Comparison of ENCODE assay signal across 23 cellular contexts in the genomic region with DNA sequence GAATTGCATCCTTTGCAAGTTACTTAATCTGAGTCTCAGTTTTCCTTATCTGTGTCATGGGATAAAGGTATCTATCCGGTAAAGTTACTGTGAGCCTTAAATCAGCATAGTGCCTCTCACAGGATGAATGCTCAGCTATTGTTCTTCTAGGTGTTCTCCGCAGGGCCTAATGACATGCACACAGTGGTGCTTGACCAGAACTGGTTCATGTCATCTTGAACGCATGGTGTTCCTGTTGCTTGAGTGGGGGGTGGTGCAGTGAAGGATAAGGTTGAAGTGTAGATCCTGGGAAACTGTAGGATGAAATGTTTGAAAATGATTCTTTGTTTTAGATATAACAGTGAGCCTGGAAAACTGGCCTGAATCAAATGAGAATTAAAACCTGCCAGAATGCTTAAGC. TPM values are rescaled to one million over a fixed set of nuclear protein-coding genes. Genes with fewer than 3 reads are reported as not detected.
"Had no signal": no experiment of that assay in that cellular context is flagged by ENCODE, and none has a peak within 500 bp of the region (broad histone marks: within the 10 kb centered on the region; RNA-seq: fewer than 3 reads in every experiment).

No MANE protein-coding gene starts in this region.

- H3K4me2 ChIP-seq: SK-N-SH had no signal

- H3K36me3 ChIP-seq: tibial artery had no signal

- DNase-seq: activated CD4-positive, alpha-beta T cell treated with anti-CD3 and anti-CD28 coated beads, Interleukin-2, amount 10 ng/mL, durations not matched to agents 24 days and 14 days; activated CD4-positive, CD25-positive, alpha-beta regulatory T cell; activated CD8-positive, alpha-beta T cell treated with anti-CD3 and anti-CD28 coated beads, Interleukin-2, amount 10 ng/mL, durations not matched to agents 7 days and 5 days; activated naive CD4-positive, alpha-beta T cell treated with Interleukin-2 at 50 U/mL for 16 hours; activated naive CD8-positive, alpha-beta T cell treated with anti-CD3 and anti-CD28 coated beads, Interleukin-2, amount 10 ng/mL, durations not matched to agents 7 days and 5 days; activated T-cell treated with anti-CD3 and anti-CD28 coated beads, Interleukin-2, amount 50 U/mL, for 24 hours; effector memory CD8-positive, alpha-beta T cell; foreskin melanocyte; SK-N-SH; stimulated activated CD4-positive, alpha-beta T cell treated with anti-CD3 and anti-CD28 coated beads, Interleukin-2, amount 100 ng/mL, for 24 hours; stimulated activated naive CD4-positive, alpha-beta T cell treated with Interleukin-2 at 50 U/mL for 16 hours; tibial artery had no signal

- H3K4me3 ChIP-seq: body of pancreas, lung, tibial artery had no signal

- H3K27ac Mint-ChIP-seq: activated CD4-positive, alpha-beta T cell treated with anti-CD3 and anti-CD28 coated beads, Interleukin-2, amount 10 ng/mL, durations not matched to agents 24 days and 14 days; activated CD8-positive, alpha-beta T cell treated with anti-CD3 and anti-CD28 coated beads, Interleukin-2, amount 10 ng/mL, durations not matched to agents 7 days and 5 days; activated naive CD8-positive, alpha-beta T cell treated with anti-CD3 and anti-CD28 coated beads, Interleukin-2, amount 10 ng/mL, durations not matched to agents 7 days and 5 days; activated T-cell treated with anti-CD3 and anti-CD28 coated beads, Interleukin-2, amount 50 U/mL, for 24 hours; activated T-helper 2 cell treated with anti-CD3 and anti-CD28 coated beads, Interferon-gamma antibody, Interleukin-2, Interleukin-4, amounts not matched to agents 10 μg/mL and 5 μg/mL and 100 μg/mL, durations not matched to agents 14 hours and 24 hours and 36 hours; effector memory CD8-positive, alpha-beta T cell; T-helper 2 cell treated with Interferon-gamma antibody and Interleukin-4, amounts not matched to agents 5 μg/mL and 100 μg/mL, for 36 hours had no signal

- H3K4me3 Mint-ChIP-seq: activated CD4-positive, alpha-beta T cell treated with anti-CD3 and anti-CD28 coated beads, Interleukin-2, amount 10 ng/mL, durations not matched to agents 24 days and 14 days; activated CD8-positive, alpha-beta T cell treated with anti-CD3 and anti-CD28 coated beads, Interleukin-2, amount 10 ng/mL, durations not matched to agents 7 days and 5 days; activated naive CD8-positive, alpha-beta T cell treated with anti-CD3 and anti-CD28 coated beads, Interleukin-2, amount 10 ng/mL, durations not matched to agents 7 days and 5 days; activated T-cell treated with anti-CD3 and anti-CD28 coated beads, Interleukin-2, amount 50 U/mL, for 24 hours; effector memory CD8-positive, alpha-beta T cell; T-helper 2 cell treated with Interferon-gamma antibody and Interleukin-4, amounts not matched to agents 5 μg/mL and 100 μg/mL, for 36 hours had no signal

- FAIRE-seq: keratinocyte, TTC549 had no signal

- H3K9me2 ChIP-seq: SK-N-SH had no signal

- H3K9me3 ChIP-seq: body of pancreas, SK-N-SH, tibial artery had no signal

- H3K9ac ChIP-seq: SK-N-SH had no signal

- H3K9me3 Mint-ChIP-seq: activated CD4-positive, alpha-beta T cell treated with anti-CD3 and anti-CD28 coated beads, Interleukin-2, amount 10 ng/mL, durations not matched to agents 24 days and 14 days; activated naive CD8-positive, alpha-beta T cell treated with anti-CD3 and anti-CD28 coated beads, Interleukin-2, amount 10 ng/mL, durations not matched to agents 7 days and 5 days; activated T-cell treated with anti-CD3 and anti-CD28 coated beads, Interleukin-2, amount 50 U/mL, for 24 hours; activated T-helper 2 cell treated with anti-CD3 and anti-CD28 coated beads, Interferon-gamma antibody, Interleukin-2, Interleukin-4, amounts not matched to agents 10 μg/mL and 5 μg/mL and 100 μg/mL, durations not matched to agents 14 hours and 24 hours and 36 hours; effector memory CD8-positive, alpha-beta T cell; T-helper 2 cell treated with Interferon-gamma antibody and Interleukin-4, amounts not matched to agents 5 μg/mL and 100 μg/mL, for 36 hours had no signal

- H3K36me3 Mint-ChIP-seq: activated naive CD8-positive, alpha-beta T cell treated with anti-CD3 and anti-CD28 coated beads, Interleukin-2, amount 10 ng/mL, durations not matched to agents 7 days and 5 days had no signal

- H3K27ac ChIP-seq: tibial artery had no signal

- ATAC-seq: activated CD8-positive, alpha-beta T cell treated with anti-CD3 and anti-CD28 coated beads, Interleukin-2, amount 10 ng/mL, durations not matched to agents 7 days and 5 days; body of pancreas; effector memory CD8-positive, alpha-beta T cell; left lobe of liver had no signal

- H3K4me1 Mint-ChIP-seq: activated CD4-positive, alpha-beta T cell treated with anti-CD3 and anti-CD28 coated beads, Interleukin-2, amount 10 ng/mL, durations not matched to agents 24 days and 14 days; activated naive CD8-positive, alpha-beta T cell treated with anti-CD3 and anti-CD28 coated beads, Interleukin-2, amount 10 ng/mL, durations not matched to agents 7 days and 5 days had no signal

RNA-seq across cellular contexts. Expression of gene KRT40, which starts 4.0 kb away (rescaled TPM):
- total RNA-seq: activated CD4-positive, alpha-beta T cell treated with anti-CD3 and anti-CD28 coated beads, Interleukin-2, amount 10 ng/mL, durations not matched to agents 24 days and 14 days; activated CD8-positive, alpha-beta T cell treated with anti-CD3 and anti-CD28 coated beads, Interleukin-2, amount 10 ng/mL, durations not matched to agents 7 days and 5 days; activated naive CD8-positive, alpha-beta T cell treated with anti-CD3 and anti-CD28 coated beads, Interleukin-2, amount 10 ng/mL, durations not matched to agents 7 days and 5 days; activated T-helper 2 cell treated with anti-CD3 and anti-CD28 coated beads, Interferon-gamma antibody, Interleukin-2, Interleukin-4, amounts not matched to agents 10 μg/mL and 5 μg/mL and 100 μg/mL, durations not matched to agents 14 hours and 24 hours and 36 hours; dermis microvascular lymphatic vessel endothelial cell; fibroblast of lung; left lobe of liver; lung; myocyte; subcutaneous adipose tissue had no signal
- polyA plus RNA-seq: SK-N-SH had no signal

RNA-seq across cellular contexts. Expression of gene KRT39, which starts 13.4 kb away (rescaled TPM):
- total RNA-seq: activated CD4-positive, alpha-beta T cell treated with anti-CD3 and anti-CD28 coated beads, Interleukin-2, amount 10 ng/mL, durations not matched to agents 24 days and 14 days; activated CD8-positive, alpha-beta T cell treated with anti-CD3 and anti-CD28 coated beads, Interleukin-2, amount 10 ng/mL, durations not matched to agents 7 days and 5 days; activated naive CD8-positive, alpha-beta T cell treated with anti-CD3 and anti-CD28 coated beads, Interleukin-2, amount 10 ng/mL, durations not matched to agents 7 days and 5 days; activated T-helper 2 cell treated with anti-CD3 and anti-CD28 coated beads, Interferon-gamma antibody, Interleukin-2, Interleukin-4, amounts not matched to agents 10 μg/mL and 5 μg/mL and 100 μg/mL, durations not matched to agents 14 hours and 24 hours and 36 hours; body of pancreas; dermis microvascular lymphatic vessel endothelial cell; left lobe of liver; lung; myocyte; subcutaneous adipose tissue had no signal
- polyA plus RNA-seq: keratinocyte, lung, SK-N-SH had no signal

RNA-seq across cellular contexts. Expression of gene KRTAP3-3, which starts 13.8 kb away (rescaled TPM):
- total RNA-seq: activated CD4-positive, alpha-beta T cell treated with anti-CD3 and anti-CD28 coated beads, Interleukin-2, amount 10 ng/mL, durations not matched to agents 24 days and 14 days; activated CD8-positive, alpha-beta T cell treated with anti-CD3 and anti-CD28 coated beads, Interleukin-2, amount 10 ng/mL, durations not matched to agents 7 days and 5 days; activated naive CD8-positive, alpha-beta T cell treated with anti-CD3 and anti-CD28 coated beads, Interleukin-2, amount 10 ng/mL, durations not matched to agents 7 days and 5 days; activated T-helper 2 cell treated with anti-CD3 and anti-CD28 coated beads, Interferon-gamma antibody, Interleukin-2, Interleukin-4, amounts not matched to agents 10 μg/mL and 5 μg/mL and 100 μg/mL, durations not matched to agents 14 hours and 24 hours and 36 hours; body of pancreas; dermis microvascular lymphatic vessel endothelial cell; fibroblast of lung; left lobe of liver; lung; myocyte; subcutaneous adipose tissue had no signal
- polyA plus RNA-seq: fibroblast of lung, keratinocyte, lung, SK-N-SH had no signal

RNA-seq across cellular contexts. Expression of gene KRTAP3-2, which starts 19.6 kb away (rescaled TPM):
- total RNA-seq: activated CD4-positive, alpha-beta T cell treated with anti-CD3 and anti-CD28 coated beads, Interleukin-2, amount 10 ng/mL, durations not matched to agents 24 days and 14 days; activated CD8-positive, alpha-beta T cell treated with anti-CD3 and anti-CD28 coated beads, Interleukin-2, amount 10 ng/mL, durations not matched to agents 7 days and 5 days; activated naive CD8-positive, alpha-beta T cell treated with anti-CD3 and anti-CD28 coated beads, Interleukin-2, amount 10 ng/mL, durations not matched to agents 7 days and 5 days; activated T-helper 2 cell treated with anti-CD3 and anti-CD28 coated beads, Interferon-gamma antibody, Interleukin-2, Interleukin-4, amounts not matched to agents 10 μg/mL and 5 μg/mL and 100 μg/mL, durations not matched to agents 14 hours and 24 hours and 36 hours; body of pancreas; dermis microvascular lymphatic vessel endothelial cell; fibroblast of lung; left lobe of liver; lung; myocyte; subcutaneous adipose tissue had no signal
- polyA plus RNA-seq: fibroblast of lung, keratinocyte, SK-N-SH had no signal

RNA-seq across cellular contexts. Expression of gene KRTAP3-1, which starts 28.8 kb away (rescaled TPM):
- total RNA-seq: activated CD4-positive, alpha-beta T cell treated with anti-CD3 and anti-CD28 coated beads, Interleukin-2, amount 10 ng/mL, durations not matched to agents 24 days and 14 days; activated CD8-positive, alpha-beta T cell treated with anti-CD3 and anti-CD28 coated beads, Interleukin-2, amount 10 ng/mL, durations not matched to agents 7 days and 5 days; activated naive CD8-positive, alpha-beta T cell treated with anti-CD3 and anti-CD28 coated beads, Interleukin-2, amount 10 ng/mL, durations not matched to agents 7 days and 5 days; activated T-helper 2 cell treated with anti-CD3 and anti-CD28 coated beads, Interferon-gamma antibody, Interleukin-2, Interleukin-4, amounts not matched to agents 10 μg/mL and 5 μg/mL and 100 μg/mL, durations not matched to agents 14 hours and 24 hours and 36 hours; body of pancreas; dermis microvascular lymphatic vessel endothelial cell; fibroblast of lung; left lobe of liver; lung; myocyte; subcutaneous adipose tissue had no signal
- polyA plus RNA-seq: fibroblast of lung, keratinocyte, lung, SK-N-SH had no signal
